15 cellular contexts compared by ENCODE assay signal in genomic region chr14:44639986-44640385, GRCh38.
DNase-seq lines count a peak whose midpoint lies in the region; ATAC-seq and TF ChIP-seq lines count a peak whose summit lies in the region.
"Had no signal": no experiment of that assay in that cellular context is flagged by ENCODE, and none has a peak within 500 bp of the region (broad histone marks: within the 10 kb centered on the region; RNA-seq: fewer than 3 reads in every experiment).

No MANE protein-coding gene starts in this region.

- H3K27ac ChIP-seq in BLaER1, result no peak overlapping the region
- no peak overlapping the region for H3K27ac ChIP-seq in endodermal cell (ENCODE audit: low read depth, low read length)
- H3K27ac ChIP-seq: C4-2B, GM23248 had no signal

- no peaks in the 10 kb centered on the region for H3K36me3 Mint-ChIP-seq in endodermal cell (ENCODE audit: low read depth)
- H3K36me3 Mint-ChIP-seq in stimulated activated effector memory CD8-positive, alpha-beta T cell treated with anti-CD3 and anti-CD28 coated beads, Interleukin-12 subunit alpha, Interleukin-12 subunit beta, amount 100 ng/mL, for 72 hours, result no peaks in the 10 kb centered on the region

- DNase-seq in endodermal cell, result no peak
- DNase-seq in left kidney (ENCODE audit: low read depth, low spot score), result peak; percentile 14
- no peak for DNase-seq in NCI-H2029 (lab: John Stamatoyannopoulos, UW)
- DNase-seq in NCI-H128 (lab: John Stamatoyannopoulos, UW; ENCODE audit: unreplicated experiment), result no peak
- DNase-seq in NCI-H2107 treated with DMSO at 0.1 percent for 48 hours (lab: John Stamatoyannopoulos, UW; ENCODE audit: unreplicated experiment), result no peak
- DNase-seq in stimulated activated effector memory CD8-positive, alpha-beta T cell treated with anti-CD3 and anti-CD28 coated beads, Interleukin-12 subunit alpha, Interleukin-12 subunit beta, amount 100 ng/mL, for 72 hours (ENCODE audit: low spot score in 2 of 2), result no peak
- DNase-seq: 8988T; Caco-2; CD4-positive, alpha-beta T cell; GM23248 had no signal

- H3K4me1 Mint-ChIP-seq in endodermal cell, result no peaks in the 10 kb centered on the region
- H3K4me1 Mint-ChIP-seq in stimulated activated effector memory CD8-positive, alpha-beta T cell treated with anti-CD3 and anti-CD28 coated beads, Interleukin-12 subunit alpha, Interleukin-12 subunit beta, amount 100 ng/mL, for 72 hours, result no peaks in the 10 kb centered on the region
- H3K4me1 Mint-ChIP-seq: B cell had no signal

- ATAC-seq in stimulated activated effector memory CD8-positive, alpha-beta T cell treated with anti-CD3 and anti-CD28 coated beads, Interleukin-12 subunit alpha, Interleukin-12 subunit beta, amount 100 ng/mL, for 72 hours, result no peak
- ATAC-seq: HepG2 had no signal

- H3K9me3 ChIP-seq in BLaER1 (no peaks in the 10 kb centered on the region), endodermal cell (ENCODE audit: control insufficient read depth, low read length) (no peaks in the 10 kb centered on the region)
- H3K9me3 ChIP-seq: Caco-2, HAP-1 had no signal

- no peak for TF ChIP-seq CTCF in endodermal cell (conservative IDR thresholded peaks at IDR 0.05)

- H3K4me2 ChIP-seq in BLaER1, result peak overlapping the region; percentile 31; the same call in 1 of the 2 replicates

- H3K4me3 Mint-ChIP-seq in endodermal cell, result no peak overlapping the region
- H3K4me3 Mint-ChIP-seq in stimulated activated effector memory CD8-positive, alpha-beta T cell treated with anti-CD3 and anti-CD28 coated beads, Interleukin-12 subunit alpha, Interleukin-12 subunit beta, amount 100 ng/mL, for 72 hours, result no peak overlapping the region
- H3K4me3 Mint-ChIP-seq: B cell; CD4-positive, alpha-beta T cell had no signal

- no peaks in the 10 kb centered on the region for H4K20me1 ChIP-seq in BLaER1

- no peaks in the 10 kb centered on the region for H3K27me3 ChIP-seq in BLaER1
- H3K27me3 ChIP-seq in endodermal cell (ENCODE audit: control insufficient read depth, insufficient read depth, low read length, poor library complexity, severe bottlenecking), result no peaks in the 10 kb centered on the region

- H3K4me3 ChIP-seq in BLaER1 (no peak overlapping the region), endodermal cell (ENCODE audit: low read length) (peak overlapping the region; percentile 56)
- H3K4me3 ChIP-seq: GM23248, HAP-1 had no signal

- H3K9ac ChIP-seq in BLaER1 (no peak overlapping the region), endodermal cell (ENCODE audit: extremely low read depth, low read length, poor library complexity, severe bottlenecking) (no peak overlapping the region)
- H3K9ac ChIP-seq: GM23248 had no signal

- H3K4me1 ChIP-seq in BLaER1 (peaks cover 14% of the 10 kb centered on the region), endodermal cell (ENCODE audit: control insufficient read depth, insufficient read depth, low read length) (peaks cover 6% of the 10 kb centered on the region)
- H3K4me1 ChIP-seq: Caco-2, HAP-1 had no signal

- WGBS in endodermal cell (ENCODE audit: insufficient coverage in 1 of 2, insufficient read length in 1 of 2), 2 experiments, result 80 to 95% methylated on average over 1 to 4 of the region's 4 CpGs

- H3K36me3 ChIP-seq in BLaER1 (no peaks in the 10 kb centered on the region), endodermal cell (ENCODE audit: control insufficient read depth, insufficient read depth, low read length) (no peaks in the 10 kb centered on the region)
- H3K36me3 ChIP-seq: HAP-1 had no signal

- H3K9me3 Mint-ChIP-seq in endodermal cell, result no peaks in the 10 kb centered on the region
- H3K9me3 Mint-ChIP-seq in stimulated activated effector memory CD8-positive, alpha-beta T cell treated with anti-CD3 and anti-CD28 coated beads, Interleukin-12 subunit alpha, Interleukin-12 subunit beta, amount 100 ng/mL, for 72 hours, result no peaks in the 10 kb centered on the region
- H3K9me3 Mint-ChIP-seq: CD4-positive, alpha-beta T cell had no signal

- H3K27ac Mint-ChIP-seq in endodermal cell, result no peak overlapping the region
- no peak overlapping the region for H3K27ac Mint-ChIP-seq in stimulated activated effector memory CD8-positive, alpha-beta T cell treated with anti-CD3 and anti-CD28 coated beads, Interleukin-12 subunit alpha, Interleukin-12 subunit beta, amount 100 ng/mL, for 72 hours
- H3K27ac Mint-ChIP-seq: B cell; CD4-positive, alpha-beta T cell had no signal

- no peaks in the 10 kb centered on the region for H3K27me3 Mint-ChIP-seq in endodermal cell (ENCODE audit: insufficient read depth)
- H3K27me3 Mint-ChIP-seq: B cell; CD4-positive, alpha-beta T cell had no signal
